Comparison of ENCODE assay signal across 15 cellular contexts in genomic region chr9:107388890-107389289, GRCh38.
"Had no signal": no experiment of that assay in that cellular context is flagged by ENCODE, and none has a peak within 500 bp of the region (broad histone marks: within the 10 kb centered on the region; RNA-seq: fewer than 3 reads in every experiment).

No MANE protein-coding gene starts in this region.

- H3K4me1 ChIP-seq: spleen had no signal

- ATAC-seq: stimulated activated memory B cell treated with anti-CD40 and anti-IgM and Interleukin-4, amounts not matched to agents 10 μg/mL and 1 μg/mL and 100 μg/mL, for 72 hours had no signal

- H3K27me3 ChIP-seq: right lobe of liver, tibial artery had no signal

- H3K9me3 ChIP-seq: mucosa of descending colon, right lobe of liver, spleen, tibial artery had no signal

- H3K27ac ChIP-seq: right lobe of liver, spleen, tibial artery had no signal

- H3K4me3 ChIP-seq: mucosa of descending colon, right lobe of liver, spleen, tibial artery had no signal

- H3K36me3 ChIP-seq: right lobe of liver, spleen, tibial artery had no signal

- DNase-seq: activated CD4-positive, alpha-beta T cell treated with anti-CD3 and anti-CD28 coated beads, Interleukin-2, amount 50 U/mL, for 4 hours; activated gamma-delta T cell treated with Interleukin-2 at 50 U/mL for 16 hours; effector CD8-positive, alpha-beta T cell; glutamatergic neuron; immature natural killer cell; kidney glomerular epithelial cell; naive B cell; spleen; stimulated activated CD4-positive, alpha-beta T cell treated with anti-CD3 and anti-CD28 coated beads, Interleukin-4, amount 100 ng/mL, for 4 hours; SW 1271; T-helper 2 cell had no signal
